ENCODE assay signal across 8 cellular contexts in genomic region chr11:68843052-68843561, GRCh38. TPM values are rescaled to one million over a fixed set of nuclear protein-coding genes. Genes with fewer than 3 reads are reported as not detected.
DNase-seq lines count a peak whose midpoint lies in the region; ATAC-seq and TF ChIP-seq lines count a peak whose summit lies in the region.

No MANE protein-coding gene starts in this region.

- no peaks in the 10 kb centered on the region for H3K36me3 ChIP-seq in BLaER1

- H3K4me1 Mint-ChIP-seq in activated CD8-positive, alpha-beta memory T cell treated with anti-CD3 and anti-CD28 coated beads, Interleukin-2, amount 10 ng/mL, durations not matched to agents 7 days and 5 days = peaks cover 34% of the 10 kb centered on the region

- H3K4me1 ChIP-seq in BLaER1 = peaks cover 59% of the 10 kb centered on the region

- CTCF ChIA-PET in activated CD8-positive, alpha-beta memory T cell treated with anti-CD3 and anti-CD28 coated beads, Interleukin-2, amount 10 ng/mL, durations not matched to agents 7 days and 5 days (lab: Charles Lee) = interaction anchor here (0.7 to 3.1 kb wide), 13 partner anchors 9 to 533 kb away, joined by 3 to 13 read pairs (median 4); no protein-coding TSS in a partner anchor

- H3K36me3 Mint-ChIP-seq in activated CD8-positive, alpha-beta memory T cell treated with anti-CD3 and anti-CD28 coated beads, Interleukin-2, amount 10 ng/mL, durations not matched to agents 7 days and 5 days = peaks cover 2% of the 10 kb centered on the region

- no peaks in the 10 kb centered on the region for H3K9me3 ChIP-seq in BLaER1

- no peak for TF ChIP-seq CTCF in fibroblast of the aortic adventitia (IDR thresholded peaks at IDR 0.05; ENCODE audit: insufficient read depth, low read length)

- peak overlapping the region; percentile 98 for H3K4me2 ChIP-seq in BLaER1

- H3K27me3 Mint-ChIP-seq in activated CD8-positive, alpha-beta memory T cell treated with anti-CD3 and anti-CD28 coated beads, Interleukin-2, amount 10 ng/mL, durations not matched to agents 7 days and 5 days = peaks cover 9% of the 10 kb centered on the region

- H3K27ac ChIP-seq in BLaER1 = peak overlapping the region; percentile 96

- no peaks in the 10 kb centered on the region for H3K9me3 Mint-ChIP-seq in activated CD8-positive, alpha-beta memory T cell treated with anti-CD3 and anti-CD28 coated beads, Interleukin-2, amount 10 ng/mL, durations not matched to agents 7 days and 5 days (ENCODE audit: low read depth)

- no peaks in the 10 kb centered on the region; the same call in 1 of the 2 replicates for H4K20me1 ChIP-seq in BLaER1

- peak overlapping the region; percentile 93 for H3K4me3 ChIP-seq in BLaER1
- peak overlapping the region; percentile 51 for H3K4me3 ChIP-seq in fibroblast of the aortic adventitia (ENCODE audit: low read depth, low read length)

- no peaks in the 10 kb centered on the region for H3K27me3 ChIP-seq in BLaER1

- H3K4me3 Mint-ChIP-seq in activated CD8-positive, alpha-beta memory T cell treated with anti-CD3 and anti-CD28 coated beads, Interleukin-2, amount 10 ng/mL, durations not matched to agents 7 days and 5 days = peak overlapping the region; percentile 88

- H3K9ac ChIP-seq in BLaER1 = peak overlapping the region; percentile 91

- DNase-seq in KG1 (lab: John Stamatoyannopoulos, UW) (peak; percentile 56), fibroblast of the aortic adventitia (ENCODE audit: low read depth) (peak; percentile 39), kidney glomerular epithelial cell (lab: John Stamatoyannopoulos, UW) (no peak)
- DNase-seq in activated CD8-positive, alpha-beta memory T cell treated with anti-CD3 and anti-CD28 coated beads, Interleukin-2, amount 10 ng/mL, durations not matched to agents 7 days and 5 days = peak; percentile 77
- DNase-seq in stimulated activated CD4-positive, alpha-beta T cell treated with anti-CD3 and anti-CD28 coated beads, Interleukin-2, amount 100 ng/mL, for 24 hours = peak; percentile 60 to 62

- ATAC-seq in activated CD8-positive, alpha-beta memory T cell treated with anti-CD3 and anti-CD28 coated beads, Interleukin-2, amount 10 ng/mL, durations not matched to agents 7 days and 5 days = no peak
- ATAC-seq in HG03280 (IDR thresholded peaks at IDR 0.05; ENCODE audit: unreplicated experiment) = no peak
- no peak for ATAC-seq in HG03442 (IDR thresholded peaks at IDR 0.05; ENCODE audit: unreplicated experiment)

- peak overlapping the region; percentile 92 for H3K27ac Mint-ChIP-seq in activated CD8-positive, alpha-beta memory T cell treated with anti-CD3 and anti-CD28 coated beads, Interleukin-2, amount 10 ng/mL, durations not matched to agents 7 days and 5 days

RNA-seq across cellular contexts. Expression of gene CPT1A, which starts 1.4 kb away (rescaled TPM):
- 10 to 100 TPM; 36.4 to 46.1 TPM for total RNA-seq in activated CD8-positive, alpha-beta memory T cell treated with anti-CD3 and anti-CD28 coated beads, Interleukin-2, amount 10 ng/mL, durations not matched to agents 7 days and 5 days
- 16.6 and 45.6 TPM in 2 replicates for total RNA-seq in fibroblast of the aortic adventitia (ENCODE audit: low replicate concordance)
